In the genomic region with DNA sequence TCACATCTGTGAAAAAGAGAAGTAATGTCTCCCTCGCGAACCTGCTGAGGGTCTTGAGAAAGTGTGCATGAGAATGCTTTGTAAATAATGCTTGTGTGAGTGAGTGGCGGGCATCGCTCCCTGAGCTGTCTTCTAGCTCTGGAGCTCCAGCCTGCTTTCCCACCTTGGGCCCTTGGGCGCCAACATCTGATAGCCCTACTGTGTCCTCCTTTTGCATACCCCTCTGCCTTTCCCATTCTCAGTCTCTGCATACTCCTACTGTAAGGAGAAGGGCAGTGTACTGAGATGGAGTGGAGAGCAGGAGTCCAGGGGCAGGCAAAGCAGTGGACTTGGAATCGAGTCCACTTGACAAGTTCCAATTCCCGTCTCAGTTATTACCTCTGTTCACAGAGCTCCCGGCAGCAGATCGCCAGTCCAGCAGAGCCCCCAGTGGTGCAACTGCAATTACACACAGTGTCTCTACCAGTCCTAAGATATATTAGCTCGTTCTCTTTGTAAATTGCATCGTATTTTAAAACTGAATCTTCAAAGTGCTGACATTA, we compare ENCODE assay signal across 1 cellular context.
TF ChIP-seq lines count a peak whose summit lies in the region.

No MANE protein-coding gene starts in this region.

TF ChIP-seq in SK-N-SH, 30 proteins besides CTCF, POLR2A, EP300 and RAD21 (continued from another document):
- TF ChIP-seq, protein P1, sequence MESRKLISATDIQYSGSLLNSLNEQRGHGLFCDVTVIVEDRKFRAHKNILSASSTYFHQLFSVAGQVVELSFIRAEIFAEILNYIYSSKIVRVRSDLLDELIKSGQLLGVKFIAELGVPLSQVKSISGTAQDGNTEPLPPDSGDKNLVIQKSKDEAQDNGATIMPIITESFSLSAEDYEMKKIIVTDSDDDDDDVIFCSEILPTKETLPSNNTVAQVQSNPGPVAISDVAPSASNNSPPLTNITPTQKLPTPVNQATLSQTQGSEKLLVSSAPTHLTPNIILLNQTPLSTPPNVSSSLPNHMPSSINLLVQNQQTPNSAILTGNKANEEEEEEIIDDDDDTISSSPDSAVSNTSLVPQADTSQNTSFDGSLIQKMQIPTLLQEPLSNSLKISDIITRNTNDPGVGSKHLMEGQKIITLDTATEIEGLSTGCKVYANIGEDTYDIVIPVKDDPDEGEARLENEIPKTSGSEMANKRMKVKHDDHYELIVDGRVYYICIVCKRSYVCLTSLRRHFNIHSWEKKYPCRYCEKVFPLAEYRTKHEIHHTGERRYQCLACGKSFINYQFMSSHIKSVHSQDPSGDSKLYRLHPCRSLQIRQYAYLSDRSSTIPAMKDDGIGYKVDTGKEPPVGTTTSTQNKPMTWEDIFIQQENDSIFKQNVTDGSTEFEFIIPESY (IDR thresholded peaks at IDR 0.05; ENCODE audit: borderline replicate concordance, low read depth) = no peak
- TF ChIP-seq RCOR1 (IDR thresholded peaks at IDR 0.05; ENCODE audit: low read length) = no peak
- no peak for TF ChIP-seq MEF2A (IDR thresholded peaks at IDR 0.05; ENCODE audit: borderline replicate concordance, low read depth)
- no peak for TF ChIP-seq FOSL2 (IDR thresholded peaks at IDR 0.05; ENCODE audit: borderline replicate concordance, low read depth)
- no peak for TF ChIP-seq TEAD4 (IDR thresholded peaks at IDR 0.05; ENCODE audit: borderline replicate concordance, insufficient read depth)
- TF ChIP-seq SMC3 (IDR thresholded peaks at IDR 0.05; ENCODE audit: low read depth, low read length) = no peak
- TF ChIP-seq, protein P2, sequence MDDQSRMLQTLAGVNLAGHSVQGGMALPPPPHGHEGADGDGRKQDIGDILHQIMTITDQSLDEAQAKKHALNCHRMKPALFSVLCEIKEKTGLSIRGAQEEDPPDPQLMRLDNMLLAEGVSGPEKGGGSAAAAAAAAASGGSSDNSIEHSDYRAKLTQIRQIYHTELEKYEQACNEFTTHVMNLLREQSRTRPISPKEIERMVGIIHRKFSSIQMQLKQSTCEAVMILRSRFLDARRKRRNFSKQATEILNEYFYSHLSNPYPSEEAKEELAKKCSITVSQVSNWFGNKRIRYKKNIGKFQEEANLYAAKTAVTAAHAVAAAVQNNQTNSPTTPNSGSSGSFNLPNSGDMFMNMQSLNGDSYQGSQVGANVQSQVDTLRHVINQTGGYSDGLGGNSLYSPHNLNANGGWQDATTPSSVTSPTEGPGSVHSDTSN (IDR thresholded peaks at IDR 0.05) = no peak
- TF ChIP-seq, protein P3, sequence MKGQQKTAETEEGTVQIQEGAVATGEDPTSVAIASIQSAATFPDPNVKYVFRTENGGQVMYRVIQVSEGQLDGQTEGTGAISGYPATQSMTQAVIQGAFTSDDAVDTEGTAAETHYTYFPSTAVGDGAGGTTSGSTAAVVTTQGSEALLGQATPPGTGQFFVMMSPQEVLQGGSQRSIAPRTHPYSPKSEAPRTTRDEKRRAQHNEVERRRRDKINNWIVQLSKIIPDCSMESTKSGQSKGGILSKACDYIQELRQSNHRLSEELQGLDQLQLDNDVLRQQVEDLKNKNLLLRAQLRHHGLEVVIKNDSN (IDR thresholded peaks at IDR 0.05; ENCODE audit: borderline replicate concordance, low read depth) = no peak
